ENCODE assay signal across 19 cellular contexts in genomic region chr2:230735884-230736283, GRCh38. TPM values are rescaled to one million over a fixed set of nuclear protein-coding genes. Genes with fewer than 3 reads are reported as not detected.
DNase-seq lines count a peak whose midpoint lies in the region; ATAC-seq and TF ChIP-seq lines count a peak whose summit lies in the region.
"Had no signal": no experiment of that assay in that cellular context is flagged by ENCODE, and none has a peak within 500 bp of the region (broad histone marks: within the 10 kb centered on the region; RNA-seq: fewer than 3 reads in every experiment).

No MANE protein-coding gene starts in this region.

- H3K27ac ChIP-seq in neutrophil: peak overlapping the region; percentile 71

- H3K36me3 ChIP-seq in neutrophil: peaks cover 15% of the 10 kb centered on the region
- no peaks in the 10 kb centered on the region for H3K36me3 ChIP-seq in mucosa of descending colon (ENCODE audit: low read depth)
- H3K36me3 ChIP-seq: BE2C, thoracic aorta had no signal

- CTCF ChIA-PET in Calu3 (lab: Charles Lee): no interaction called here
- CTCF ChIA-PET in activated CD4-positive, alpha-beta memory T cell treated with anti-CD3 and anti-CD28 coated beads for 36 hours (lab: Charles Lee): interaction anchor here (1.1 to 1.3 kb wide), 3 partner anchors 14 to 63 kb away, joined by 3 to 6 read pairs (median 4); no protein-coding TSS in a partner anchor

- POLR2A ChIA-PET in activated CD4-positive, alpha-beta memory T cell treated with anti-CD3 and anti-CD28 coated beads for 36 hours (lab: Charles Lee): no interaction called here

- no peaks in the 10 kb centered on the region for H3K27me3 ChIP-seq in neutrophil
- H3K27me3 ChIP-seq: BE2C had no signal

- peaks cover 8% of the 10 kb centered on the region for H3K36me3 Mint-ChIP-seq in Calu3 (ENCODE audit: insufficient read depth, unreplicated experiment)
- H3K36me3 Mint-ChIP-seq in activated CD4-positive, alpha-beta memory T cell treated with anti-CD3 and anti-CD28 coated beads for 36 hours: peaks cover 19% of the 10 kb centered on the region

- no peak for DNase-seq in Calu3
- DNase-seq in activated CD4-positive, alpha-beta memory T cell treated with anti-CD3 and anti-CD28 coated beads for 36 hours: no peak
- no peak for DNase-seq in mucosa of descending colon
- DNase-seq: anterior cingulate cortex; BE2C; DMS79; foreskin melanocyte; H9; NCI-H2081; NCI-H524; OCI-M1; retina; SK-N-SH; stimulated activated CD4-positive, alpha-beta T cell treated with anti-CD3 and anti-CD28 coated beads, Interleukin-1b, Interleukin-23, amount 100 ng/mL, for 48 hours had no signal

- peaks cover 56% of the 10 kb centered on the region for H3K4me1 Mint-ChIP-seq in Calu3 (ENCODE audit: low read depth, unreplicated experiment)
- peaks cover 83% of the 10 kb centered on the region for H3K4me1 Mint-ChIP-seq in activated CD4-positive, alpha-beta memory T cell treated with anti-CD3 and anti-CD28 coated beads for 36 hours (ENCODE audit: low read depth)

- TF ChIP-seq CTCF in Calu3 (IDR thresholded peaks at IDR 0.05; ENCODE audit: unreplicated experiment) (no peak), neutrophil (IDR thresholded peaks at IDR 0.05) (no peak), mucosa of descending colon (IDR thresholded peaks at IDR 0.05) (no peak)

- H3K9me3 ChIP-seq in neutrophil: no peaks in the 10 kb centered on the region
- H3K9me3 ChIP-seq in mucosa of descending colon: no peaks in the 10 kb centered on the region
- H3K9me3 ChIP-seq: BE2C, SK-N-SH, thoracic aorta had no signal

- intact Hi-C loops in Calu3 (cut with micrococcal nuclease; ENCODE audit: unreplicated experiment): no loop called here
- intact Hi-C loops in activated CD4-positive, alpha-beta memory T cell treated with anti-CD3 and anti-CD28 coated beads for 36 hours (cut with micrococcal nuclease): loop anchor here (1.0 to 5.0 kb wide), 3 partner anchors 14 to 36 kb away; no protein-coding TSS in a partner anchor
- intact Hi-C loops in mucosa of descending colon (cut with DNase I, micrococcal nuclease): no loop called here

- H3K4me3 ChIP-seq in neutrophil (ENCODE audit: low read depth in 1 of 2, low read length in 1 of 2) (no peak overlapping the region), mucosa of descending colon (no peak overlapping the region)
- H3K4me3 ChIP-seq: thoracic aorta had no signal

- ATAC-seq in GM19351 (IDR thresholded peaks at IDR 0.05; ENCODE audit: unreplicated experiment) (peak; percentile 43), GM21576 (IDR thresholded peaks at IDR 0.05; ENCODE audit: unreplicated experiment) (no peak), mucosa of descending colon (no peak), GM18861 (IDR thresholded peaks at IDR 0.05; ENCODE audit: unreplicated experiment) (no peak)

- H3K27me3 Mint-ChIP-seq in Calu3 (ENCODE audit: unreplicated experiment): no peaks in the 10 kb centered on the region
- H3K27me3 Mint-ChIP-seq in activated CD4-positive, alpha-beta memory T cell treated with anti-CD3 and anti-CD28 coated beads for 36 hours: no peaks in the 10 kb centered on the region

- peak overlapping the region; percentile 33 for H3K27ac Mint-ChIP-seq in Calu3 (ENCODE audit: unreplicated experiment)
- H3K27ac Mint-ChIP-seq in activated CD4-positive, alpha-beta memory T cell treated with anti-CD3 and anti-CD28 coated beads for 36 hours: peak overlapping the region; percentile 23

- H3K4me1 ChIP-seq in neutrophil (ENCODE audit: control insufficient read depth in 1 of 2, insufficient read depth in 1 of 2, low read depth in 1 of 2, low read length in 1 of 2): peaks cover 70 to 72% of the 10 kb centered on the region in 2 experiments
- peaks cover 64% of the 10 kb centered on the region for H3K4me1 ChIP-seq in mucosa of descending colon (ENCODE audit: low read depth)

- no peak overlapping the region for H3K4me3 Mint-ChIP-seq in Calu3 (ENCODE audit: low read depth, unreplicated experiment)
- H3K4me3 Mint-ChIP-seq in activated CD4-positive, alpha-beta memory T cell treated with anti-CD3 and anti-CD28 coated beads for 36 hours: no peak overlapping the region
- H3K4me3 Mint-ChIP-seq: H9 had no signal

- BruUV-seq in Calu3 (replicated peaks; lab: Mats Ljungman, UMichigan): no TSS peak

- H3K9me3 Mint-ChIP-seq in Calu3 (ENCODE audit: low read depth, unreplicated experiment): no peaks in the 10 kb centered on the region
- H3K9me3 Mint-ChIP-seq in activated CD4-positive, alpha-beta memory T cell treated with anti-CD3 and anti-CD28 coated beads for 36 hours: no peaks in the 10 kb centered on the region
- H3K9me3 Mint-ChIP-seq: H9 had no signal

RNA-seq across cellular contexts. Expression of gene CAB39, which starts 23.2 kb away (rescaled TPM):
- total RNA-seq in Calu3 (2022) (84.9 and 88.7 TPM in 2 replicates), mucosa of descending colon (100 to 1,000 TPM; 112 to 155 (median 115) TPM)
- total RNA-seq in activated CD4-positive, alpha-beta memory T cell treated with anti-CD3 and anti-CD28 coated beads for 36 hours: 100 to 1,000 TPM; 128 to 129 TPM
